ENCODE assay signal across 42 cellular contexts in the genomic region with DNA sequence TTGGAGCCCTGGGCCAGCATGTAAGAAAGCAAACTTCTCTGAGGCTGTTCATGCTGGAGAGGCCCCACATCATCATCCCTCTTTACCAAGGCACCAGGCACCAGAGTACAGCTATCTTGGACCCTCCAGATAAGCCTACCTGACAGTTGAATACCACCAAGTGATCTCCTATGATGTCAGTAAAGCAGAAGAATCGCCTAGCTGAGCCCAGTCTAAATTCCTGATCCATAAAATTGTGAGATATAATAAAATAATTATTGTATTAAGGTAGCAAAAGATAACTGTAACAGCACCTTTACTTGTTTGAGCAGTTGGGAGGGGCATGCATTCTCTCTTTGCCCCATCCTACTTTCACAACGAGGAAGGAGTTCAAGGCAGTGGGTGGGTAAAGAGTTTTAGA. TPM values are rescaled to one million over a fixed set of nuclear protein-coding genes. Genes with fewer than 3 reads are reported as not detected.
"Had no signal": no experiment of that assay in that cellular context is flagged by ENCODE, and none has a peak within 500 bp of the region (broad histone marks: within the 10 kb centered on the region; RNA-seq: fewer than 3 reads in every experiment).

No MANE protein-coding gene starts in this region.

- H3K27ac Mint-ChIP-seq: activated naive CD4-positive, alpha-beta T cell treated with anti-CD3 and anti-CD28 coated beads for 36 hours; activated naive CD4-positive, alpha-beta T cell treated with anti-CD3 and anti-CD28 coated beads, Interleukin-2, amount 10 ng/mL, durations not matched to agents 7 days and 5 days; activated naive CD4-positive, alpha-beta T cell treated with anti-CD3 and anti-CD28 coated beads, Interleukin-2, amount 50 U/mL, for 24 hours; activated naive CD4-positive, alpha-beta T cell treated with anti-CD3 and anti-CD28 coated beads, Interleukin-2, amount 50 U/mL, for 72 hours; activated naive CD8-positive, alpha-beta T cell; activated naive CD8-positive, alpha-beta T cell treated with anti-CD3 and anti-CD28 coated beads for 36 hours; activated naive CD8-positive, alpha-beta T cell treated with anti-CD3 and anti-CD28 coated beads, Interleukin-2, amount 10 ng/mL, durations not matched to agents 7 days and 5 days; activated naive CD8-positive, alpha-beta T cell treated with anti-CD3 and anti-CD28 coated beads, Interleukin-2, amount 50 U/mL, for 24 hours; activated T-cell treated with anti-CD3 and anti-CD28 coated beads, Interleukin-2, amount 50 U/mL, for 24 hours; activated T-cell treated with anti-CD3 and anti-CD28 coated beads, Interleukin-2, amount 50 U/mL, for 72 hours; activated T-helper 1 cell treated with anti-CD3 and anti-CD28 coated beads, Interleukin-12 subunit alpha, Interleukin-12 subunit beta, Interleukin-2, Interleukin-4 antibody, amounts not matched to agents 30 ng/mL and 10 ng/mL and 1 ng/mL, durations not matched to agents 14 hours and 24 hours and 36 hours; activated T-helper 17 cell treated with anti-CD3 and anti-CD28 coated beads, Interleukin-2, amount 50 U/mL, for 72 hours; activated T-helper 2 cell treated with anti-CD3 and anti-CD28 coated beads, Interferon-gamma antibody, Interleukin-2, Interleukin-4, amounts not matched to agents 10 μg/mL and 5 μg/mL and 100 μg/mL, durations not matched to agents 14 hours and 24 hours and 36 hours; brain had no signal

- FAIRE-seq: astrocyte, bronchial epithelial cell had no signal

- H3K36me3 ChIP-seq: adrenal gland, ascending aorta, brain microvascular endothelial cell, breast epithelium, cardiac muscle cell had no signal

- DNase-seq: activated effector memory CD4-positive, alpha-beta T cell treated with anti-CD3 and anti-CD28 coated beads, Interleukin-2, amount 50 U/mL, for 16 hours; activated effector memory CD4-positive, alpha-beta T cell treated with Interleukin-2 at 50 U/mL for 16 hours; activated gamma-delta T cell; activated gamma-delta T cell treated with Interleukin-2 at 50 U/mL for 16 hours; activated naive CD4-positive, alpha-beta T cell; activated naive CD4-positive, alpha-beta T cell treated with anti-CD3 and anti-CD28 coated beads for 36 hours; activated naive CD4-positive, alpha-beta T cell treated with anti-CD3 and anti-CD28 coated beads, Interleukin-2, amount 10 ng/mL, durations not matched to agents 7 days and 5 days; activated naive CD4-positive, alpha-beta T cell treated with anti-CD3 and anti-CD28 coated beads, Interleukin-2, amount 50 U/mL, for 16 hours; activated naive CD4-positive, alpha-beta T cell treated with Interleukin-2 at 50 U/mL for 16 hours; activated naive CD8-positive, alpha-beta T cell treated with anti-CD3 and anti-CD28 coated beads for 36 hours; activated naive CD8-positive, alpha-beta T cell treated with anti-CD3 and anti-CD28 coated beads, Interleukin-2, amount 10 ng/mL, durations not matched to agents 7 days and 5 days; activated naive CD8-positive, alpha-beta T cell treated with anti-CD3 and anti-CD28 coated beads, Interleukin-2, amount 50 U/mL, for 24 hours; activated T-cell treated with anti-CD3 and anti-CD28 coated beads, Interleukin-2, amount 50 U/mL, for 24 hours; activated T-cell treated with anti-CD3 and anti-CD28 coated beads, Interleukin-2, amount 50 U/mL, for 4 hours; activated T-cell treated with anti-CD3 and anti-CD28 coated beads, Interleukin-2, amount 50 U/mL, for 48 hours; activated T-cell treated with anti-CD3 and anti-CD28 coated beads, Interleukin-2, amount 50 U/mL, for 72 hours; adrenal gland; amniotic stem cell; amygdala; anterior cingulate cortex; aorta; body of pancreas; brain microvascular endothelial cell; caudate nucleus; central memory CD4-positive, alpha-beta T cell; cerebellar nuclear complex had no signal

- H3K9me3 Mint-ChIP-seq: activated naive CD4-positive, alpha-beta T cell treated with anti-CD3 and anti-CD28 coated beads, Interleukin-2, amount 10 ng/mL, durations not matched to agents 7 days and 5 days; activated T-helper 17 cell treated with anti-CD3 and anti-CD28 coated beads, Interleukin-2, amount 50 U/mL, for 72 hours; central memory CD8-positive, alpha-beta T cell had no signal

- H3K4me3 Mint-ChIP-seq: activated naive CD4-positive, alpha-beta T cell treated with anti-CD3 and anti-CD28 coated beads for 36 hours; activated naive CD4-positive, alpha-beta T cell treated with anti-CD3 and anti-CD28 coated beads, Interleukin-2, amount 10 ng/mL, durations not matched to agents 7 days and 5 days; activated naive CD4-positive, alpha-beta T cell treated with anti-CD3 and anti-CD28 coated beads, Interleukin-2, amount 50 U/mL, for 24 hours; activated naive CD8-positive, alpha-beta T cell; activated naive CD8-positive, alpha-beta T cell treated with anti-CD3 and anti-CD28 coated beads for 36 hours; activated naive CD8-positive, alpha-beta T cell treated with anti-CD3 and anti-CD28 coated beads, Interleukin-2, amount 10 ng/mL, durations not matched to agents 7 days and 5 days; activated naive CD8-positive, alpha-beta T cell treated with anti-CD3 and anti-CD28 coated beads, Interleukin-2, amount 50 U/mL, for 24 hours; activated T-cell treated with anti-CD3 and anti-CD28 coated beads, Interleukin-2, amount 50 U/mL, for 24 hours; activated T-cell treated with anti-CD3 and anti-CD28 coated beads, Interleukin-2, amount 50 U/mL, for 4 hours; activated T-cell treated with anti-CD3 and anti-CD28 coated beads, Interleukin-2, amount 50 U/mL, for 72 hours; activated T-helper 1 cell treated with anti-CD3 and anti-CD28 coated beads, Interleukin-12 subunit alpha, Interleukin-12 subunit beta, Interleukin-2, Interleukin-4 antibody, amounts not matched to agents 30 ng/mL and 10 ng/mL and 1 ng/mL, durations not matched to agents 14 hours and 24 hours and 36 hours; activated T-helper 17 cell treated with anti-CD3 and anti-CD28 coated beads, Interleukin-2, amount 50 U/mL, for 72 hours; brain; central memory CD8-positive, alpha-beta T cell had no signal

- H3K27ac ChIP-seq: adrenal gland, ascending aorta, body of pancreas, brain microvascular endothelial cell, breast epithelium, cardiac muscle cell had no signal

- ATAC-seq: activated naive CD4-positive, alpha-beta T cell treated with anti-CD3 and anti-CD28 coated beads, Interleukin-2, amount 50 U/mL, for 72 hours; activated naive CD8-positive, alpha-beta T cell treated with anti-CD3 and anti-CD28 coated beads, Interleukin-2, amount 50 U/mL, for 24 hours; activated T-cell treated with anti-CD3 and anti-CD28 coated beads, Interleukin-2, amount 50 U/mL, for 4 hours; activated T-cell treated with anti-CD3 and anti-CD28 coated beads, Interleukin-2, amount 50 U/mL, for 72 hours; activated T-helper 17 cell treated with anti-CD3 and anti-CD28 coated beads, Interleukin-2, amount 50 U/mL, for 72 hours; body of pancreas had no signal

- H3K4me1 ChIP-seq: breast epithelium had no signal

- H3K9me3 ChIP-seq: adrenal gland, ascending aorta had no signal

- H3K36me3 Mint-ChIP-seq: activated naive CD8-positive, alpha-beta T cell treated with anti-CD3 and anti-CD28 coated beads, Interleukin-2, amount 10 ng/mL, durations not matched to agents 7 days and 5 days had no signal

- H3K4me3 ChIP-seq: adrenal gland, ascending aorta, body of pancreas, breast epithelium, cardiac muscle cell had no signal

RNA-seq across cellular contexts. Expression of gene UCP1, which starts 2.9 kb away (rescaled TPM):
- total RNA-seq: activated naive CD4-positive, alpha-beta T cell treated with anti-CD3 and anti-CD28 coated beads for 36 hours; activated naive CD4-positive, alpha-beta T cell treated with anti-CD3 and anti-CD28 coated beads, Interleukin-2, amount 50 U/mL, for 72 hours; activated naive CD8-positive, alpha-beta T cell treated with anti-CD3 and anti-CD28 coated beads for 36 hours; activated naive CD8-positive, alpha-beta T cell treated with anti-CD3 and anti-CD28 coated beads, Interleukin-2, amount 10 ng/mL, durations not matched to agents 7 days and 5 days; activated T-cell treated with anti-CD3 and anti-CD28 coated beads, Interleukin-2, amount 50 U/mL, for 4 hours; activated T-cell treated with anti-CD3 and anti-CD28 coated beads, Interleukin-2, amount 50 U/mL, for 72 hours; activated T-helper 1 cell treated with anti-CD3 and anti-CD28 coated beads, Interleukin-12 subunit alpha, Interleukin-12 subunit beta, Interleukin-2, Interleukin-4 antibody, amounts not matched to agents 30 ng/mL and 10 ng/mL and 1 ng/mL, durations not matched to agents 14 hours and 24 hours and 36 hours; activated T-helper 17 cell treated with anti-CD3 and anti-CD28 coated beads, Interleukin-2, amount 50 U/mL, for 72 hours; activated T-helper 2 cell treated with anti-CD3 and anti-CD28 coated beads, Interferon-gamma antibody, Interleukin-2, Interleukin-4, amounts not matched to agents 10 μg/mL and 5 μg/mL and 100 μg/mL, durations not matched to agents 14 hours and 24 hours and 36 hours; adrenal gland; aorta; ascending aorta; body of pancreas; cardiac muscle cell; cardiac septum; cerebellum; chondrocyte had no signal
- polyA plus RNA-seq: aorta had no signal
